ENCODE assay signal across 15 cellular contexts in genomic region chr17:35991075-35991474, GRCh38. TPM values are rescaled to one million over a fixed set of nuclear protein-coding genes. Genes with fewer than 3 reads are reported as not detected.
A peak's percentile ranks its signal among the peaks of the same experiment; 100 is the strongest.
DNase-seq lines count a peak whose midpoint lies in the region; ATAC-seq and TF ChIP-seq lines count a peak whose summit lies in the region.
"Had no signal": no experiment of that assay in that cellular context is flagged by ENCODE, and none has a peak within 500 bp of the region (broad histone marks: within the 10 kb centered on the region; RNA-seq: fewer than 3 reads in every experiment).

No MANE protein-coding gene starts in this region.

- peaks cover 21% of the 10 kb centered on the region for H3K27me3 Mint-ChIP-seq in activated CD4-positive, alpha-beta T cell treated with anti-CD3 and anti-CD28 coated beads, Interleukin-2, amount 10 ng/mL, durations not matched to agents 7 days and 5 days

- no peak overlapping the region; the same call in 1 of the 2 replicates for H3K27ac ChIP-seq in MM.1S (ENCODE audit: low read length)
- H3K27ac ChIP-seq: C4-2B had no signal

- H3K4me2 ChIP-seq in MM.1S (ENCODE audit: low read depth, low read length): no peak overlapping the region

- no peaks in the 10 kb centered on the region for H3K4me1 Mint-ChIP-seq in activated CD4-positive, alpha-beta T cell treated with anti-CD3 and anti-CD28 coated beads, Interleukin-2, amount 10 ng/mL, durations not matched to agents 7 days and 5 days
- H3K4me1 Mint-ChIP-seq: CD4-positive, alpha-beta memory T cell had no signal

- H3K4me3 Mint-ChIP-seq in activated CD4-positive, alpha-beta T cell treated with anti-CD3 and anti-CD28 coated beads, Interleukin-2, amount 10 ng/mL, durations not matched to agents 7 days and 5 days: no peak overlapping the region
- H3K4me3 Mint-ChIP-seq: CD4-positive, alpha-beta memory T cell had no signal

- peaks cover 3% of the 10 kb centered on the region for H3K4me1 ChIP-seq in MM.1S (ENCODE audit: low read length)
- H3K4me1 ChIP-seq in mucosa of descending colon (ENCODE audit: low read depth): no peaks in the 10 kb centered on the region
- H3K4me1 ChIP-seq: BE2C, HAP-1 had no signal

- no peak overlapping the region for H2AFZ ChIP-seq in MM.1S (ENCODE audit: low read length)

- TF ChIP-seq CTCF in MM.1S (IDR thresholded peaks at IDR 0.05; ENCODE audit: low read length) (no peak), mucosa of descending colon (IDR thresholded peaks at IDR 0.05) (no peak)

- POLR2A ChIA-PET in activated CD4-positive, alpha-beta T cell treated with anti-CD3 and anti-CD28 coated beads, Interleukin-2, amount 10 ng/mL, durations not matched to agents 7 days and 5 days (lab: Charles Lee): no interaction called here

- intact Hi-C loops in mucosa of descending colon (cut with DNase I, micrococcal nuclease): no loop called here

- H3K36me3 ChIP-seq in MM.1S (replicated peaks; ENCODE audit: insufficient read depth, low read length): no peaks in the 10 kb centered on the region
- H3K36me3 ChIP-seq in mucosa of descending colon (ENCODE audit: low read depth): no peaks in the 10 kb centered on the region
- H3K36me3 ChIP-seq: BE2C, HAP-1 had no signal

- no peaks in the 10 kb centered on the region for H3K79me2 ChIP-seq in MM.1S (ENCODE audit: low read length)

- H3K9ac ChIP-seq in MM.1S (ENCODE audit: low read length): no peak overlapping the region

- no peak overlapping the region for H3K4me3 ChIP-seq in MM.1S (ENCODE audit: low read length)
- no peak overlapping the region for H3K4me3 ChIP-seq in mucosa of descending colon
- H3K4me3 ChIP-seq: HAP-1 had no signal

- H3K9me3 ChIP-seq in MM.1S (replicated peaks; ENCODE audit: insufficient read depth, low read length) (no peaks in the 10 kb centered on the region), mucosa of descending colon (no peaks in the 10 kb centered on the region)
- H3K9me3 ChIP-seq: BE2C, HAP-1 had no signal

- H3K36me3 Mint-ChIP-seq in activated CD4-positive, alpha-beta T cell treated with anti-CD3 and anti-CD28 coated beads, Interleukin-2, amount 10 ng/mL, durations not matched to agents 7 days and 5 days (ENCODE audit: low read depth): no peaks in the 10 kb centered on the region

- H3F3A ChIP-seq in MM.1S (ENCODE audit: insufficient read depth, low read length): no peaks in the 10 kb centered on the region

- H3K27me3 ChIP-seq in MM.1S (replicated peaks; ENCODE audit: insufficient read depth, low read length): no peaks in the 10 kb centered on the region

- DNase-seq in MM.1S (peak; percentile 16), left kidney (ENCODE audit: low read depth, low spot score) (peak; percentile 27), mucosa of descending colon (no peak), SIG-M5 treated with dmso at 0.1 percent for 504 hours (lab: John Stamatoyannopoulos, UW; ENCODE audit: unreplicated experiment) (no peak)
- DNase-seq in activated CD4-positive, alpha-beta T cell treated with anti-CD3 and anti-CD28 coated beads, Interleukin-2, amount 10 ng/mL, durations not matched to agents 7 days and 5 days: no peak
- DNase-seq: BE2C; CD4-positive, alpha-beta memory T cell; DMS79 treated with DMSO at 0.1 percent for 48 hours; EL had no signal

- no peaks in the 10 kb centered on the region for H4K20me1 ChIP-seq in MM.1S (ENCODE audit: insufficient read depth, low read length)

- CTCF ChIA-PET in activated CD4-positive, alpha-beta T cell treated with anti-CD3 and anti-CD28 coated beads, Interleukin-2, amount 10 ng/mL, durations not matched to agents 7 days and 5 days (lab: Charles Lee): interaction anchor here (1.2 kb wide), 1 partner anchor 81 kb away, joined by 3 read pairs; no protein-coding TSS in a partner anchor

- H3K9me3 Mint-ChIP-seq in activated CD4-positive, alpha-beta T cell treated with anti-CD3 and anti-CD28 coated beads, Interleukin-2, amount 10 ng/mL, durations not matched to agents 7 days and 5 days: peaks cover 5% of the 10 kb centered on the region

- no peaks in the 10 kb centered on the region for H3K9me2 ChIP-seq in MM.1S (replicated peaks; ENCODE audit: insufficient read depth, low read length)

- H3K27ac Mint-ChIP-seq in activated CD4-positive, alpha-beta T cell treated with anti-CD3 and anti-CD28 coated beads, Interleukin-2, amount 10 ng/mL, durations not matched to agents 7 days and 5 days: no peak overlapping the region
- H3K27ac Mint-ChIP-seq: CD4-positive, alpha-beta memory T cell had no signal

- peak; percentile 46 for ATAC-seq in mucosa of descending colon
- ATAC-seq in GM18861 (IDR thresholded peaks at IDR 0.05; ENCODE audit: unreplicated experiment): no peak
- no peak for ATAC-seq in GM18520 (IDR thresholded peaks at IDR 0.05; ENCODE audit: unreplicated experiment)

RNA-seq across cellular contexts. Expression of gene CCL14, which starts 4.5 kb away (rescaled TPM):
- 1 to 10 TPM; 4.0 to 7.2 (median 6.2) TPM for total RNA-seq in mucosa of descending colon
- total RNA-seq in activated CD4-positive, alpha-beta T cell treated with anti-CD3 and anti-CD28 coated beads, Interleukin-2, amount 10 ng/mL, durations not matched to agents 7 days and 5 days: not detected
- total RNA-seq: CD4-positive, alpha-beta memory T cell; H1 had no signal

RNA-seq across cellular contexts. Expression of gene CCL16, which starts 9.8 kb away (rescaled TPM):
- under 1 TPM in 2 of 3 donors, not detected in 1; 0.20 to 0.44 TPM for total RNA-seq in mucosa of descending colon
- total RNA-seq in activated CD4-positive, alpha-beta T cell treated with anti-CD3 and anti-CD28 coated beads, Interleukin-2, amount 10 ng/mL, durations not matched to agents 7 days and 5 days: not detected
- total RNA-seq: CD4-positive, alpha-beta memory T cell; H1; HT-29 had no signal

RNA-seq across cellular contexts. Expression of gene CCL15, which starts 10.3 kb away (rescaled TPM):
- total RNA-seq in mucosa of descending colon: 10 to 100 TPM; 19.8 to 79.4 (median 59.7) TPM
- not detected for total RNA-seq in activated CD4-positive, alpha-beta T cell treated with anti-CD3 and anti-CD28 coated beads, Interleukin-2, amount 10 ng/mL, durations not matched to agents 7 days and 5 days
- total RNA-seq: CD4-positive, alpha-beta memory T cell; H1 had no signal

RNA-seq across cellular contexts. Expression of gene CCL23, which starts 26.7 kb away (rescaled TPM):
- 1 to 10 TPM; 1.3 to 5.2 (median 3.3) TPM for total RNA-seq in mucosa of descending colon
- not detected for total RNA-seq in activated CD4-positive, alpha-beta T cell treated with anti-CD3 and anti-CD28 coated beads, Interleukin-2, amount 10 ng/mL, durations not matched to agents 7 days and 5 days
- total RNA-seq: CD4-positive, alpha-beta memory T cell; H1; HT-29 had no signal

RNA-seq across cellular contexts. Expression of gene LYZL6, which starts 47.6 kb away (rescaled TPM):
- total RNA-seq in mucosa of descending colon: not detected
- total RNA-seq in activated CD4-positive, alpha-beta T cell treated with anti-CD3 and anti-CD28 coated beads, Interleukin-2, amount 10 ng/mL, durations not matched to agents 7 days and 5 days: not detected
- total RNA-seq: CD4-positive, alpha-beta memory T cell; H1; HT-29 had no signal

Comparison
In these comparisons a context has a peak if more than half of its experiments do, and no peak if none do; other contexts are left out.
1. DNase-seq: peak in MM.1S (single experiment) and left kidney (single experiment); none in mucosa of descending colon (0 of 3), SIG-M5 treated with dmso at 0.1 percent for 504 hours (single experiment) and activated CD4-positive, alpha-beta T cell treated with anti-CD3 and anti-CD28 coated beads, Interleukin-2, amount 10 ng/mL, durations not matched to agents 7 days and 5 days (single experiment).
2. RNA of gene CCL14, which starts 4.5 kb away (total RNA-seq): 4.0 to 7.2 TPM in mucosa of descending colon; not detected in activated CD4-positive, alpha-beta T cell treated with anti-CD3 and anti-CD28 coated beads, Interleukin-2, amount 10 ng/mL, durations not matched to agents 7 days and 5 days; every median in the first group is over 4 times any median in the second.
3. RNA of gene CCL15, which starts 10.3 kb away (total RNA-seq): 19.8 to 79.4 TPM in mucosa of descending colon; not detected in activated CD4-positive, alpha-beta T cell treated with anti-CD3 and anti-CD28 coated beads, Interleukin-2, amount 10 ng/mL, durations not matched to agents 7 days and 5 days; every median in the first group is over 10 times any median in the second.